ENCODE assay signal across 24 cellular contexts in genomic region chr15:87167706-87168105, GRCh38.
"Had no signal": no experiment of that assay in that cellular context is flagged by ENCODE, and none has a peak within 500 bp of the region (broad histone marks: within the 10 kb centered on the region; RNA-seq: fewer than 3 reads in every experiment).

No MANE protein-coding gene starts in this region.

- H3K36me3 ChIP-seq: MG63, Peyer's patch had no signal

- H3K4me1 ChIP-seq: Peyer's patch had no signal

- H3K27ac ChIP-seq: HL-60, PC-9, Peyer's patch had no signal

- DNase-seq: Karpas-422, KG1, MG63, NCI-H1092, NCI-H1105 treated with DMSO at 0.1 percent for 48 hours, NCI-H1417 treated with DMSO at 0.1 percent for 48 hours, NCI-H146, NCI-H1694 treated with DMSO at 0.1 percent for 48 hours, NCI-H1930, NCI-H2081, NCI-H2107, NCI-H226, NCI-H446, NCI-H510A, NCI-H524 treated with DMSO at 0.1 percent for 48 hours, NCI-H69, NCI-H774, PC-9, Peyer's patch, SHP77, SK-N-SH, SW 1271, T-cell had no signal

- ATAC-seq: T-cell had no signal

- H3K27me3 ChIP-seq: MG63, Peyer's patch had no signal

- H3K4me3 ChIP-seq: MG63, PC-9, Peyer's patch had no signal
